ENCODE assay signal across 22 cellular contexts in genomic region chr17:49554694-49555494, GRCh38. TPM values are rescaled to one million over a fixed set of nuclear protein-coding genes. Genes with fewer than 3 reads are reported as not detected.
A peak's percentile ranks its signal among the peaks of the same experiment; 100 is the strongest.
DNase-seq lines count a peak whose midpoint lies in the region; ATAC-seq and TF ChIP-seq lines count a peak whose summit lies in the region.
"Had no signal": no experiment of that assay in that cellular context is flagged by ENCODE, and none has a peak within 500 bp of the region (broad histone marks: within the 10 kb centered on the region; RNA-seq: fewer than 3 reads in every experiment).

No MANE protein-coding gene starts in this region.

- H3K9ac ChIP-seq in SK-N-MC (ENCODE audit: insufficient read length) (peak overlapping the region; percentile 29), mesenchymal stem cell (ENCODE audit: low read length) (no peak overlapping the region)
- H3K9ac ChIP-seq: parathyroid adenoma had no signal

- H3K14ac ChIP-seq in mesenchymal stem cell (ENCODE audit: low read length in 2 of 2): no peak overlapping the region

- no peak overlapping the region for H2BK120ac ChIP-seq in mesenchymal stem cell (ENCODE audit: low read depth, low read length)

- POLR2A ChIA-PET in activated CD4-positive, alpha-beta T cell treated with anti-CD3 and anti-CD28 coated beads for 36 hours (lab: Charles Lee): no interaction called here

- TF ChIP-seq CTCF in type B pancreatic cell (conservative IDR thresholded peaks at IDR 0.05) (no peak), tibial artery (IDR thresholded peaks at IDR 0.05) (no peak)

- no peak overlapping the region for H2BK5ac ChIP-seq in mesenchymal stem cell (ENCODE audit: low read depth, low read length, poor library complexity, severe bottlenecking)

- no peak overlapping the region for H3K23ac ChIP-seq in mesenchymal stem cell (ENCODE audit: low read length in 2 of 2)

- no peak overlapping the region for H3K4me3 Mint-ChIP-seq in type B pancreatic cell
- no peak overlapping the region for H3K4me3 Mint-ChIP-seq in activated CD4-positive, alpha-beta T cell treated with anti-CD3 and anti-CD28 coated beads for 36 hours
- H3K4me3 Mint-ChIP-seq: activated CD4-positive, alpha-beta memory T cell treated with anti-CD3 and anti-CD28 coated beads for 36 hours; naive thymus-derived CD4-positive, alpha-beta T cell had no signal

- H3K4ac ChIP-seq in mesenchymal stem cell (ENCODE audit: low read depth in 1 of 2, low read length in 2 of 2): no peak overlapping the region

- H3K18ac ChIP-seq in mesenchymal stem cell (ENCODE audit: low read depth in 1 of 2, low read length in 2 of 2): no peak overlapping the region

- no peak for ATAC-seq in activated CD4-positive, alpha-beta T cell treated with anti-CD3 and anti-CD28 coated beads for 36 hours
- ATAC-seq: naive thymus-derived CD4-positive, alpha-beta T cell had no signal

- H3K36me3 ChIP-seq in SK-N-MC (ENCODE audit: insufficient read depth, low read length) (no peaks in the 10 kb centered on the region), mesenchymal stem cell (ENCODE audit: control insufficient read depth in 1 of 2, insufficient read depth in 2 of 2, low read depth in 1 of 2, low read length in 2 of 2) (no peaks in the 10 kb centered on the region), tibial artery (no peaks in the 10 kb centered on the region)
- H3K36me3 ChIP-seq: adrenal gland, MG63 had no signal

- no peaks in the 10 kb centered on the region for H3K79me1 ChIP-seq in mesenchymal stem cell (replicated peaks; ENCODE audit: low read length, poor library complexity, severe bottlenecking)

- H3K4me1 Mint-ChIP-seq in type B pancreatic cell (ENCODE audit: unreplicated experiment): peaks cover 12% of the 10 kb centered on the region
- peaks cover 8% of the 10 kb centered on the region for H3K4me1 Mint-ChIP-seq in activated CD4-positive, alpha-beta T cell treated with anti-CD3 and anti-CD28 coated beads for 36 hours

- H3K4me2 ChIP-seq in mesenchymal stem cell (ENCODE audit: low read length, poor library complexity, severe bottlenecking): no peak overlapping the region

- WGBS in mesenchymal stem cell: 88% methylated on average over 14 of the region's 14 CpGs

- peak overlapping the region; percentile 16 for H4K91ac ChIP-seq in mesenchymal stem cell (ENCODE audit: low read length)

- no peak overlapping the region for H3K27ac Mint-ChIP-seq in type B pancreatic cell
- H3K27ac Mint-ChIP-seq in activated CD4-positive, alpha-beta T cell treated with anti-CD3 and anti-CD28 coated beads for 36 hours: no peak overlapping the region
- H3K27ac Mint-ChIP-seq: activated CD4-positive, alpha-beta memory T cell treated with anti-CD3 and anti-CD28 coated beads for 36 hours; naive thymus-derived CD4-positive, alpha-beta T cell had no signal

- DNase-seq in activated effector memory CD4-positive, alpha-beta T cell treated with anti-CD3 and anti-CD28 coated beads, Interleukin-2, amount 50 U/mL, for 16 hours: peak; percentile 56
- no peak for DNase-seq in activated effector memory CD4-positive, alpha-beta T cell treated with Interleukin-2 at 50 U/mL for 16 hours
- no peak for DNase-seq in SK-N-MC (ENCODE audit: low read depth, low spot score)
- no peak for DNase-seq in mesenchymal stem cell
- DNase-seq in type B pancreatic cell (ENCODE audit: extremely low spot score, unreplicated experiment): peak; percentile 63
- no peak for DNase-seq in activated CD4-positive, alpha-beta T cell treated with anti-CD3 and anti-CD28 coated beads for 36 hours
- DNase-seq in tibial artery: no peak
- no peak for DNase-seq in activated CD8-positive, alpha-beta memory T cell treated with anti-CD3 and anti-CD28 coated beads, Interleukin-2, amount 50 U/mL, for 48 hours
- DNase-seq: 8988T; activated CD4-positive, alpha-beta memory T cell treated with anti-CD3 and anti-CD28 coated beads for 36 hours; activated gamma-delta T cell; DMS79; IMR-90; MG63; naive thymus-derived CD4-positive, alpha-beta T cell; NCI-H146; NCI-H2171; NCI-H526 had no signal

- H2AFZ ChIP-seq in mesenchymal stem cell (ENCODE audit: low read depth, low read length): peak overlapping the region; percentile 10
- H2AFZ ChIP-seq: parathyroid adenoma had no signal

- H3K27me3 Mint-ChIP-seq in type B pancreatic cell: peaks cover 16% of the 10 kb centered on the region
- peaks cover 3% of the 10 kb centered on the region for H3K27me3 Mint-ChIP-seq in activated CD4-positive, alpha-beta T cell treated with anti-CD3 and anti-CD28 coated beads for 36 hours

- H2BK15ac ChIP-seq in mesenchymal stem cell (ENCODE audit: low read depth, poor library complexity, severe bottlenecking): no peak overlapping the region

- H4K8ac ChIP-seq in mesenchymal stem cell (ENCODE audit: low read length): no peak overlapping the region

- H3K4me3 ChIP-seq in SK-N-MC: no peak overlapping the region
- H3K4me3 ChIP-seq in mesenchymal stem cell (ENCODE audit: insufficient read depth in 1 of 2, low read depth in 1 of 2, low read length in 2 of 2): no peak overlapping the region
- H3K4me3 ChIP-seq in tibial artery: no peak overlapping the region
- H3K4me3 ChIP-seq: adrenal gland, MG63 had no signal

- H3K36me3 Mint-ChIP-seq in type B pancreatic cell: no peaks in the 10 kb centered on the region
- H3K36me3 Mint-ChIP-seq in activated CD4-positive, alpha-beta T cell treated with anti-CD3 and anti-CD28 coated beads for 36 hours (ENCODE audit: low read depth): no peaks in the 10 kb centered on the region
- H3K36me3 Mint-ChIP-seq: activated CD4-positive, alpha-beta memory T cell treated with anti-CD3 and anti-CD28 coated beads for 36 hours; naive thymus-derived CD4-positive, alpha-beta T cell had no signal

- peaks cover 6 to 33% of the 10 kb centered on the region in 2 experiments for H3K27me3 ChIP-seq in mesenchymal stem cell (ENCODE audit: control insufficient read depth in 1 of 2, insufficient read depth in 1 of 2, low read length in 2 of 2)
- H3K27me3 ChIP-seq in tibial artery: peaks cover 0 to 34% of the 10 kb centered on the region in 2 donors
- H3K27me3 ChIP-seq: adrenal gland, MG63 had no signal

- peaks cover 9% of the 10 kb centered on the region for H3K4me1 ChIP-seq in mesenchymal stem cell (ENCODE audit: control insufficient read depth, insufficient read depth, low read depth, low read length)
- H3K4me1 ChIP-seq in tibial artery: peaks cover 0 to 17% (median 6%) of the 10 kb centered on the region in 4 donors
- H3K4me1 ChIP-seq: parathyroid adenoma had no signal

- CTCF ChIA-PET in activated CD4-positive, alpha-beta T cell treated with anti-CD3 and anti-CD28 coated beads for 36 hours (lab: Charles Lee): interaction anchor here (0.6 to 4.9 kb wide), 15 partner anchors 10 to 442 kb away, joined by 3 to 134 read pairs (median 11); partner anchors contain the start of genes DLX3, NGFR and PHB1

- no peak overlapping the region for H2AK5ac ChIP-seq in mesenchymal stem cell (ENCODE audit: low read length, severe bottlenecking)

- no peak overlapping the region for H2BK12ac ChIP-seq in mesenchymal stem cell (ENCODE audit: low read length in 2 of 2)

- H3K27ac ChIP-seq in SK-N-MC (no peak overlapping the region), mesenchymal stem cell (ENCODE audit: low read length, poor library complexity, severe bottlenecking) (no peak overlapping the region), tibial artery (no peak overlapping the region)
- H3K27ac ChIP-seq: parathyroid adenoma had no signal

- intact Hi-C loops in activated CD4-positive, alpha-beta T cell treated with anti-CD3 and anti-CD28 coated beads for 36 hours (cut with DNase I, micrococcal nuclease): no loop called here
- intact Hi-C loops in tibial artery (cut with DNase I; ENCODE audit: low total_unique reads): loop anchor here (5.0 kb wide), 1 partner anchor 58 kb away; the partner anchor contains the start of gene NGFR

- H3K9me3 ChIP-seq in SK-N-MC (ENCODE audit: low read depth, low read length) (no peaks in the 10 kb centered on the region), mesenchymal stem cell (ENCODE audit: control insufficient read depth, low read length) (no peaks in the 10 kb centered on the region), tibial artery (no peaks in the 10 kb centered on the region)
- H3K9me3 ChIP-seq: adrenal gland, MG63 had no signal

- H3K9me3 Mint-ChIP-seq in type B pancreatic cell: no peaks in the 10 kb centered on the region
- H3K9me3 Mint-ChIP-seq in activated CD4-positive, alpha-beta T cell treated with anti-CD3 and anti-CD28 coated beads for 36 hours (ENCODE audit: low read depth): no peaks in the 10 kb centered on the region
- H3K9me3 Mint-ChIP-seq: activated CD4-positive, alpha-beta memory T cell treated with anti-CD3 and anti-CD28 coated beads for 36 hours; naive thymus-derived CD4-positive, alpha-beta T cell had no signal

RNA-seq across cellular contexts. Expression of gene NXPH3, which starts 20.8 kb away (rescaled TPM):
- polyA plus RNA-seq in mesenchymal stem cell (2013, experiment 1 of 2): 0.01 TPM
- polyA plus RNA-seq in mesenchymal stem cell (2013, experiment 2 of 2): 0.12 TPM
- 0.45 and 0.46 TPM in 2 replicates for total RNA-seq in type B pancreatic cell (ENCODE audit: low replicate concordance)
- total RNA-seq in activated CD4-positive, alpha-beta T cell treated with anti-CD3 and anti-CD28 coated beads for 36 hours: under 1 TPM; 0.09 TPM
- total RNA-seq: naive thymus-derived CD4-positive, alpha-beta T cell; RPMI7951 had no signal
- polyA plus RNA-seq: naive thymus-derived CD4-positive, alpha-beta T cell had no signal

RNA-seq across cellular contexts. Expression of gene NGFR, which starts 59.8 kb away (rescaled TPM):
- 12.1 TPM for polyA plus RNA-seq in mesenchymal stem cell (2013, experiment 1 of 2)
- 11.7 TPM for polyA plus RNA-seq in mesenchymal stem cell (2013, experiment 2 of 2)
- total RNA-seq in type B pancreatic cell (ENCODE audit: low replicate concordance): 2.1 and 41.3 TPM in 2 replicates
- total RNA-seq in activated CD4-positive, alpha-beta T cell treated with anti-CD3 and anti-CD28 coated beads for 36 hours: under 1 TPM; 0.21 to 0.46 TPM
- total RNA-seq: glomerular endothelial cell had no signal
- polyA plus RNA-seq: naive thymus-derived CD4-positive, alpha-beta T cell had no signal

Comparison
In these comparisons a context has a peak if more than half of its experiments do, and no peak if none do; other contexts are left out.
1. DNase-seq: peak in activated effector memory CD4-positive, alpha-beta T cell treated with anti-CD3 and anti-CD28 coated beads, Interleukin-2, amount 50 U/mL, for 16 hours (single experiment) and type B pancreatic cell (single experiment); none in activated effector memory CD4-positive, alpha-beta T cell treated with Interleukin-2 at 50 U/mL for 16 hours (single experiment), SK-N-MC (single experiment), mesenchymal stem cell (single experiment), activated CD4-positive, alpha-beta T cell treated with anti-CD3 and anti-CD28 coated beads for 36 hours (single experiment), tibial artery (0 of 2) and activated CD8-positive, alpha-beta memory T cell treated with anti-CD3 and anti-CD28 coated beads, Interleukin-2, amount 50 U/mL, for 48 hours (single experiment).